ENCODE assay signal across 3 cellular contexts in genomic region chr10:15020966-15021365, GRCh38. TPM values are rescaled to one million over a fixed set of nuclear protein-coding genes. Genes with fewer than 3 reads are reported as not detected.
"Had no signal": no experiment of that assay in that cellular context is flagged by ENCODE, and none has a peak within 500 bp of the region (broad histone marks: within the 10 kb centered on the region; RNA-seq: fewer than 3 reads in every experiment).

No MANE protein-coding gene starts in this region.

RNA-seq across cellular contexts. Expression of gene OLAH, which starts 22.8 kb away (rescaled TPM):
- total RNA-seq: body of pancreas; naive thymus-derived CD8-positive, alpha-beta T cell; smooth muscle cell had no signal
- polyA plus RNA-seq: naive thymus-derived CD8-positive, alpha-beta T cell; smooth muscle cell had no signal
